Comparison of ENCODE assay signal across 9 cellular contexts in the genomic region with DNA sequence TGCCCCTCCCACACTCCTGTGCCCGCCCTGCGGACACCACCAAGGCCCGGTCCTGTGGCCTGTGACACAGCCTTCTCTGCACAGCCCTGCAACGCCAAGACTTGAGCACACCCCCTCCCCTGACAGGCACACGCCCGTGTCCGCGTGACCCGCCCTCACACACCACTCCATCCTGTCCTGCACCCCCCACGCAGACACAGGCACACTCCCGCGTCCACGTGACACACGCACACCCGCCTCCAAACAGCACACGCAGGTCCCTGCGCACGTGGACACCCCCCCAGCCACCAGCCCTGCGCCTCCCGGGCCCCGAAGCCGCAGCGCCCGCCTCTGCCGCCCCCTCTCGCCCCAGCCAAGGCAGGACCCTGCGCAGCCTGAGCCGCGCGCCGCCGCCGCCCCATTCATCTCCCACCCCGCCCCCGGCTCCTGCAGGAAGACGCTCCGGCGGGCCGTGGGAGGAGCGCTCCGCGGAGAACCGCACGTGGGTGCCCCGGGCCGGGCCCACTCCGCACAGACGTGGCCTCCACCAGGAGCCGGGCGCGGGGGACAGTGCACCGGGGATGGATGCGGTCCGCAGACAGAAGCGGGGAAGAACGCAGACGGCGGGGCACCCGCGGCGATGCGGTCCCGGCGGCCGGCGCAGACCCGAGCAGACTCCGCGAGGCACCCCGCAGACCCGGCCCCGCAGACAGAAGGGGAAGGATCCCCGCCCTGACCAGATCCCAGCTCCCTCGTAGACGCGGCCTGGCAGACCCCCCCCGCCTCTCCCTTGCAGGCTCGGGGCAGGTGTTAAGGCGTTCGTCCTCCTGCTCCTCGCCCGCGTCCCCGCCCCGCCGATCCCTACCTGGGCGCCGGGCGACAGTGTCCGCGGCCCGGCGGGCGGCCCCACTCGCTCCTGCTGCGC. TPM values are rescaled to one million over a fixed set of nuclear protein-coding genes. Genes with fewer than 3 reads are reported as not detected.
DNase-seq lines count a peak whose midpoint lies in the region; ATAC-seq, FAIRE-seq and TF ChIP-seq lines count a peak whose summit lies in the region.
"Had no signal": no experiment of that assay in that cellular context is flagged by ENCODE, and none has a peak within 500 bp of the region (broad histone marks: within the 10 kb centered on the region; RNA-seq: fewer than 3 reads in every experiment).

No MANE protein-coding gene starts in this region.

- BruUV-seq in MCF 10A (replicated peaks; lab: Mats Ljungman, UMichigan): no TSS peak

- intact Hi-C loops in CD4-positive, alpha-beta memory T cell (cut with micrococcal nuclease): no loop called here
- intact Hi-C loops in MCF 10A (cut with micrococcal nuclease): no loop called here

- DNase-seq in CD4-positive, alpha-beta memory T cell: peak; percentile 82 to 94 (median 85)
- peak; percentile 54 for DNase-seq in MCF 10A (ENCODE audit: unreplicated experiment)
- DNase-seq in iPS-NIHi7 (ENCODE audit: extremely low spot score): peak; percentile 59
- DNase-seq in small intestine: peak; percentile 61
- DNase-seq in NCI-H187 treated with DMSO at 0.1 percent for 48 hours (lab: John Stamatoyannopoulos, UW): no peak

- H3K4me1 ChIP-seq in CD4-positive, alpha-beta memory T cell (ENCODE audit: insufficient read depth, low read length): peaks cover 29% of the 10 kb centered on the region
- peaks cover 6 to 10% of the 10 kb centered on the region in 2 donors for H3K4me1 ChIP-seq in small intestine (ENCODE audit: control insufficient read depth in 2 of 2, insufficient read depth in 1 of 2, low read depth in 1 of 2, low read length in 1 of 2)

- POLR2A ChIA-PET in CD4-positive, alpha-beta memory T cell (lab: Charles Lee; ENCODE audit: partially characterized antibody): interaction anchor here (0.7 to 2.9 kb wide), 6 partner anchors 9 to 897 kb away, joined by 3 to 19 read pairs (median 4); partner anchors contain the start of genes CYB5D2, HASPIN, NCBP3 and ZZEF1
- POLR2A ChIA-PET in MCF 10A (lab: Yijun Ruan, JAX): interaction anchor here (0.6 to 1.9 kb wide), 4 partner anchors 9 to 665 kb away, joined by 3 to 4 read pairs (median 3); partner anchors contain the start of gene HASPIN

- TF ChIP-seq CTCF in VCaP (conservative IDR thresholded peaks at IDR 0.05) (no peak), MCF 10A (IDR thresholded peaks at IDR 0.05; ENCODE audit: unreplicated experiment) (no peak)

- H3K27ac Mint-ChIP-seq in CD4-positive, alpha-beta memory T cell: peak overlapping the region; percentile 67 to 95 (median 87)
- H3K27ac Mint-ChIP-seq in MCF 10A (ENCODE audit: low read depth, unreplicated experiment): no peak overlapping the region

- H3K36me3 Mint-ChIP-seq in CD4-positive, alpha-beta memory T cell: no peaks in the 10 kb centered on the region
- peaks cover 10% of the 10 kb centered on the region for H3K36me3 Mint-ChIP-seq in MCF 10A (ENCODE audit: insufficient read depth, unreplicated experiment)

- CTCF ChIA-PET in CD4-positive, alpha-beta memory T cell (lab: Charles Lee; ENCODE audit: partially characterized antibody): interaction anchor here (2.0 to 2.3 kb wide), 2 partner anchors 27 to 46 kb away, joined by 4 to 12 read pairs; partner anchors contain the start of gene NCBP3
- CTCF ChIA-PET in MCF 10A (lab: Yijun Ruan, JAX): interaction anchor here (3.0 kb wide), 1 partner anchor 21 kb away, joined by 20 read pairs; no protein-coding TSS in a partner anchor

- WGBS in small intestine, 3 donors: 0 to 1% (median 1%) methylated on average over 45 to 96 of the region's 96 CpGs

- peaks cover 25 to 54% (median 32%) of the 10 kb centered on the region in 4 donors for H3K4me1 Mint-ChIP-seq in CD4-positive, alpha-beta memory T cell
- peaks cover 46% of the 10 kb centered on the region for H3K4me1 Mint-ChIP-seq in MCF 10A (ENCODE audit: insufficient read depth, unreplicated experiment)

- peak; percentile 26 for ATAC-seq in GM21528 (IDR thresholded peaks at IDR 0.05; ENCODE audit: low FRiP score, unreplicated experiment)

- H3K9me3 ChIP-seq in CD4-positive, alpha-beta memory T cell (ENCODE audit: control insufficient read depth in 1 of 2, low read length in 2 of 2): no peaks in the 10 kb centered on the region
- H3K9me3 ChIP-seq in KOPT-K1 (ENCODE audit: insufficient read depth, low read length, poor library complexity, severe bottlenecking): no peaks in the 10 kb centered on the region
- no peaks in the 10 kb centered on the region for H3K9me3 ChIP-seq in small intestine (ENCODE audit: control insufficient read depth, low read depth)

- H3K27me3 Mint-ChIP-seq in CD4-positive, alpha-beta memory T cell: no peaks in the 10 kb centered on the region
- no peaks in the 10 kb centered on the region for H3K27me3 Mint-ChIP-seq in MCF 10A (ENCODE audit: insufficient read depth, unreplicated experiment)

- H3K27ac ChIP-seq in CD4-positive, alpha-beta memory T cell (ENCODE audit: low read depth, low read length): peak overlapping the region; percentile 16
- H3K27ac ChIP-seq in KOPT-K1 (ENCODE audit: low read depth, low read length, poor library complexity, severe bottlenecking) (peak overlapping the region; percentile 16), VCaP (peak overlapping the region; percentile 88), small intestine (ENCODE audit: low read depth in 1 of 2, low read length in 1 of 2) (peak overlapping the region in 1 of 2 donors; percentile 61)

- no peaks in the 10 kb centered on the region for H3K36me3 ChIP-seq in CD4-positive, alpha-beta memory T cell (ENCODE audit: insufficient read depth, low read length)
- no peaks in the 10 kb centered on the region for H3K36me3 ChIP-seq in KOPT-K1 (ENCODE audit: insufficient read depth, low read length)
- peaks cover 0 to 2% of the 10 kb centered on the region in 2 donors for H3K36me3 ChIP-seq in small intestine (ENCODE audit: control insufficient read depth in 2 of 2, insufficient read depth in 2 of 2, low read length in 2 of 2)

- H3K27me3 ChIP-seq in CD4-positive, alpha-beta memory T cell (ENCODE audit: insufficient read depth, low read length): no peaks in the 10 kb centered on the region
- no peaks in the 10 kb centered on the region for H3K27me3 ChIP-seq in small intestine (ENCODE audit: control insufficient read depth in 2 of 2, insufficient read depth in 2 of 2, low read length in 2 of 2)

- H3K9me3 Mint-ChIP-seq in CD4-positive, alpha-beta memory T cell: no peaks in the 10 kb centered on the region
- H3K9me3 Mint-ChIP-seq in MCF 10A (ENCODE audit: unreplicated experiment): no peaks in the 10 kb centered on the region

- FAIRE-seq in small intestine (lab: Jason Lieb, UNC): no peak

- H3K4me3 Mint-ChIP-seq in CD4-positive, alpha-beta memory T cell: peak overlapping the region; percentile 57 to 88 (median 87)
- peak overlapping the region; percentile 72 for H3K4me3 Mint-ChIP-seq in MCF 10A (ENCODE audit: unreplicated experiment)

- peak overlapping the region; percentile 36 to 65 for H3K4me3 ChIP-seq in CD4-positive, alpha-beta memory T cell (ENCODE audit: low read length in 2 of 2)
- peak overlapping the region; percentile 30 to 56 for H3K4me3 ChIP-seq in small intestine (ENCODE audit: low read depth in 1 of 2, low read length in 2 of 2)

RNA-seq across cellular contexts. Expression of gene CAMKK1, which starts 0.5 kb away (rescaled TPM):
- total RNA-seq in CD4-positive, alpha-beta memory T cell: 1 to 10 TPM; 3.5 TPM
- polyA plus RNA-seq in CD4-positive, alpha-beta memory T cell: 1 to 10 TPM in 1 of 2 donors, under 1 TPM in 1; 0.18 to 2.6 TPM
- 3.8 and 4.3 TPM in 2 replicates for total RNA-seq in MCF 10A (2022)
- 1 to 10 TPM in 2 of 3 donors, under 1 TPM in 1; 0.22 to 3.9 (median 2.4) TPM for polyA plus RNA-seq in small intestine

RNA-seq across cellular contexts. Expression of gene P2RX1, which starts 23.9 kb away (rescaled TPM):
- total RNA-seq in CD4-positive, alpha-beta memory T cell: not detected
- not detected for polyA plus RNA-seq in CD4-positive, alpha-beta memory T cell
- total RNA-seq in MCF 10A (2022): not detected in 2 replicates
- polyA plus RNA-seq in small intestine: 1 to 10 TPM in 2 of 3 donors, not detected in 1; 2.2 to 3.2 TPM
- total RNA-seq: activated CD8-positive, alpha-beta memory T cell treated with anti-CD3 and anti-CD28 coated beads for 36 hours had no signal

RNA-seq across cellular contexts. Expression of gene NCBP3, which starts 46.3 kb away (rescaled TPM):
- 10 to 100 TPM; 48.5 to 66.7 TPM for total RNA-seq in CD4-positive, alpha-beta memory T cell
- 10 to 100 TPM in 1 of 2 donors, 1 to 10 TPM in 1; 7.7 to 15.8 TPM for polyA plus RNA-seq in CD4-positive, alpha-beta memory T cell
- total RNA-seq in MCF 10A (2022): 47.1 and 52.5 TPM in 2 replicates
- 10 to 100 TPM; 14.9 to 26.4 (median 15.9) TPM for polyA plus RNA-seq in small intestine
